In genomic region chr10:93336110-93336509, GRCh38 we compare ENCODE assay signal across 23 cellular contexts.
A peak's percentile ranks its signal among the peaks of the same experiment; 100 is the strongest.
DNase-seq lines count a peak whose midpoint lies in the region; ATAC-seq and TF ChIP-seq lines count a peak whose summit lies in the region.
"Had no signal": no experiment of that assay in that cellular context is flagged by ENCODE, and none has a peak within 500 bp of the region (broad histone marks: within the 10 kb centered on the region; RNA-seq: fewer than 3 reads in every experiment).

No MANE protein-coding gene starts in this region.

- no peak overlapping the region for H3K27ac Mint-ChIP-seq in CD4-positive, alpha-beta T cell
- H3K27ac Mint-ChIP-seq: CD4-positive, CD25-positive, alpha-beta regulatory T cell had no signal

- H3K4me1 Mint-ChIP-seq in CD4-positive, alpha-beta T cell (ENCODE audit: low read depth): no peaks in the 10 kb centered on the region
- H3K4me1 Mint-ChIP-seq: CD4-positive, CD25-positive, alpha-beta regulatory T cell had no signal

- H3K79me2 ChIP-seq in osteoblast (ENCODE audit: insufficient read depth, low read length): peaks cover 2% of the 10 kb centered on the region

- intact Hi-C loops in CD4-positive, alpha-beta T cell (cut with DNase I, micrococcal nuclease): no loop called here

- H4K20me1 ChIP-seq in osteoblast (ENCODE audit: insufficient read depth, low read length): peaks cover 5% of the 10 kb centered on the region
- H4K20me1 ChIP-seq: BLaER1 had no signal

- POLR2A ChIA-PET in CD4-positive, alpha-beta T cell (lab: Charles Lee): no interaction called here

- H3K4me1 ChIP-seq in RWPE2 (ENCODE audit: insufficient read depth, poor library complexity, severe bottlenecking): peaks cover 22% of the 10 kb centered on the region
- H3K4me1 ChIP-seq in osteoblast (ENCODE audit: insufficient read depth, low read length): no peaks in the 10 kb centered on the region
- H3K4me1 ChIP-seq: BLaER1, SJCRH30 had no signal

- H3K4me3 Mint-ChIP-seq in CD4-positive, alpha-beta T cell: no peak overlapping the region
- H3K4me3 Mint-ChIP-seq: CD4-positive, CD25-positive, alpha-beta regulatory T cell had no signal

- DNase-seq in M059J (ENCODE audit: low read depth) (peak; percentile 6), RWPE2 (ENCODE audit: low spot score) (no peak), epithelial cell of esophagus (ENCODE audit: low read depth) (peak; percentile 29), osteoblast (ENCODE audit: insufficient read length, low spot score, missing footprints) (no peak)
- no peak for DNase-seq in CD4-positive, alpha-beta T cell
- DNase-seq: CD4-positive, CD25-positive, alpha-beta regulatory T cell; DMS53; Kasumi-1; NCI-H1105 treated with DMSO at 0.1 percent for 48 hours; NCI-H146; NCI-H1930; NCI-H2107; NCI-H446; NCI-H526; NCI-H82; NK-92 treated with Interleukin-12 subunit alpha and Interleukin-12 subunit beta, amount 100 ng/mL, for 24 hours; SJCRH30; T-helper 1 cell had no signal

- no peaks in the 10 kb centered on the region for H3K9me3 ChIP-seq in RWPE2 (ENCODE audit: severe bottlenecking)
- H3K9me3 ChIP-seq in osteoblast (ENCODE audit: low read depth, low read length): no peaks in the 10 kb centered on the region
- no peaks in the 10 kb centered on the region for H3K9me3 ChIP-seq in CD4-positive, alpha-beta T cell (ENCODE audit: control insufficient read depth, low read length)
- H3K9me3 ChIP-seq: BLaER1, SJCRH30 had no signal

- no peak overlapping the region for H3K4me3 ChIP-seq in RWPE2 (ENCODE audit: severe bottlenecking)
- H3K4me3 ChIP-seq in epithelial cell of esophagus (ENCODE audit: low read length): no peak overlapping the region
- H3K4me3 ChIP-seq in osteoblast (ENCODE audit: insufficient read depth, low read length): no peak overlapping the region
- H3K4me3 ChIP-seq: BLaER1, K562, SJCRH30 had no signal

- no peak overlapping the region for H2AFZ ChIP-seq in osteoblast (ENCODE audit: low read length)

- H3K27me3 ChIP-seq in RWPE2 (ENCODE audit: insufficient read depth, poor library complexity, severe bottlenecking) (no peaks in the 10 kb centered on the region), osteoblast (ENCODE audit: insufficient read depth, low read length) (no peaks in the 10 kb centered on the region)
- no peaks in the 10 kb centered on the region for H3K27me3 ChIP-seq in CD4-positive, alpha-beta T cell (ENCODE audit: control insufficient read depth, insufficient read depth, low read length)
- H3K27me3 ChIP-seq: BLaER1, SJCRH30 had no signal

- CTCF ChIA-PET in CD4-positive, alpha-beta T cell (lab: Charles Lee): no interaction called here

- peak overlapping the region; percentile 51 for H3K27ac ChIP-seq in RWPE2 (ENCODE audit: poor library complexity, severe bottlenecking)
- H3K27ac ChIP-seq in osteoblast (ENCODE audit: low read depth, low read length): peak overlapping the region; percentile 10
- H3K27ac ChIP-seq in CD4-positive, alpha-beta T cell (ENCODE audit: low read depth, low read length): no peak overlapping the region
- H3K27ac ChIP-seq: BLaER1, SJCRH30 had no signal

- no peaks in the 10 kb centered on the region for H3K36me3 Mint-ChIP-seq in CD4-positive, alpha-beta T cell (ENCODE audit: low read depth)
- H3K36me3 Mint-ChIP-seq: CD4-positive, CD25-positive, alpha-beta regulatory T cell had no signal

- H3K4me2 ChIP-seq in osteoblast (ENCODE audit: insufficient read depth, low read length): no peak overlapping the region
- H3K4me2 ChIP-seq: BLaER1 had no signal

- no peak for TF ChIP-seq CTCF in RWPE2 (IDR thresholded peaks at IDR 0.05; ENCODE audit: poor library complexity, severe bottlenecking)
- TF ChIP-seq CTCF in epithelial cell of esophagus (IDR thresholded peaks at IDR 0.05; ENCODE audit: insufficient read depth, low read depth, low read length, missing control alignments): no peak
- no peak for TF ChIP-seq CTCF in osteoblast (IDR thresholded peaks at IDR 0.05; ENCODE audit: extremely low read depth, low read depth, low read length)
- TF ChIP-seq CTCF in CD4-positive, alpha-beta T cell (IDR thresholded peaks at IDR 0.05): no peak

- peaks cover 10% of the 10 kb centered on the region for H3K27me3 Mint-ChIP-seq in CD4-positive, alpha-beta T cell

- H3K36me3 ChIP-seq in RWPE2 (ENCODE audit: low read depth) (peaks cover 92% of the 10 kb centered on the region), osteoblast (ENCODE audit: insufficient read depth, low read length) (peaks cover 85% of the 10 kb centered on the region)
- H3K36me3 ChIP-seq: BLaER1, SJCRH30 had no signal

- H3K9me3 Mint-ChIP-seq in CD4-positive, alpha-beta T cell: no peaks in the 10 kb centered on the region
- H3K9me3 Mint-ChIP-seq: CD4-positive, CD25-positive, alpha-beta regulatory T cell had no signal

- ATAC-seq in RWPE2 (ENCODE audit: low read depth) (no peak), GM18858 (IDR thresholded peaks at IDR 0.05; ENCODE audit: unreplicated experiment) (no peak), HG03432 (IDR thresholded peaks at IDR 0.05; ENCODE audit: unreplicated experiment) (no peak), GM18909 (IDR thresholded peaks at IDR 0.05; ENCODE audit: poor library complexity, unreplicated experiment) (no peak)
- no peak for ATAC-seq in CD4-positive, alpha-beta T cell (ENCODE audit: poor library complexity)
- ATAC-seq: K562 had no signal

Comparison
In these comparisons a context has a peak if more than half of its experiments do, and no peak if none do; other contexts are left out.
1. DNase-seq: peak in M059J (single experiment) and epithelial cell of esophagus (single experiment); none in RWPE2 (single experiment), osteoblast (single experiment) and CD4-positive, alpha-beta T cell (0 of 10).